In genomic region chr11:78228467-78228866, GRCh38 we compare ENCODE assay signal across 9 cellular contexts. TPM values are rescaled to one million over a fixed set of nuclear protein-coding genes. Genes with fewer than 3 reads are reported as not detected.
DNase-seq lines count a peak whose midpoint lies in the region; ATAC-seq and TF ChIP-seq lines count a peak whose summit lies in the region.
"Had no signal": no experiment of that assay in that cellular context is flagged by ENCODE, and none has a peak within 500 bp of the region (broad histone marks: within the 10 kb centered on the region; RNA-seq: fewer than 3 reads in every experiment).

No MANE protein-coding gene starts in this region.

- H3K27ac Mint-ChIP-seq in Calu3 (ENCODE audit: unreplicated experiment) = no peak overlapping the region
- H3K27ac Mint-ChIP-seq: T-cell had no signal

- TF ChIP-seq POLR2A in vagina (IDR thresholded peaks at IDR 0.05) = no peak

- H3K27ac ChIP-seq in KMS-11 (no peak overlapping the region), left lung (no peak overlapping the region), vagina (no peak overlapping the region)

- DNase-seq in Calu3 = peak; percentile 45
- peak; percentile 68 for DNase-seq in GM20000 (ENCODE audit: low spot score)
- peak; percentile 27 for DNase-seq in NT2/D1 (ENCODE audit: low read depth, low spot score)
- peak; percentile 69 to 76 for DNase-seq in cardiac fibroblast (ENCODE audit: low read depth in 2 of 2)
- DNase-seq in left lung = no peak
- DNase-seq in vagina (ENCODE audit: extremely low spot score in 2 of 2) = peak in 1 of 2 donors; percentile 81
- no peak for DNase-seq in stimulated activated CD4-positive, alpha-beta T cell treated with anti-CD3 and anti-CD28 coated beads, Interleukin-1b, Interleukin-23, amount 100 ng/mL, for 48 hours

- H3K9ac ChIP-seq in KMS-11 (no peak overlapping the region), NT2/D1 (ENCODE audit: insufficient read length, low read depth) (no peak overlapping the region)

- no peaks in the 10 kb centered on the region for H3K36me3 ChIP-seq in KMS-11 (ENCODE audit: insufficient read depth)
- peaks cover 18% of the 10 kb centered on the region for H3K36me3 ChIP-seq in NT2/D1 (ENCODE audit: insufficient read depth, insufficient read length, low read length)
- peaks cover 0 to 36% of the 10 kb centered on the region in 2 donors for H3K36me3 ChIP-seq in left lung
- H3K36me3 ChIP-seq in vagina = peaks cover 0 to 17% of the 10 kb centered on the region in 2 donors

- H3K4me2 ChIP-seq in KMS-11 = no peak overlapping the region

- ATAC-seq in left lung = peak; percentile 88

- CTCF ChIA-PET in Calu3 (lab: Charles Lee) = interaction anchor here (0.5 to 1.6 kb wide), 12 partner anchors 10 to 346 kb away, joined by 3 to 36 read pairs (median 3); partner anchors contain the start of genes GAB2, KCTD21 and NARS2

- no peaks in the 10 kb centered on the region for H3K79me2 ChIP-seq in KMS-11 (ENCODE audit: insufficient read depth, low read depth)

- H3K4me3 ChIP-seq in KMS-11 (IDR thresholded peaks at IDR 0.05; ENCODE audit: insufficient read depth, low read depth, low read length) = no peak overlapping the region
- H3K4me3 ChIP-seq in NT2/D1 (ENCODE audit: insufficient read length, low read depth) = no peak overlapping the region
- no peak overlapping the region for H3K4me3 ChIP-seq in cardiac fibroblast (replicated peaks in 1 of 2; ENCODE audit: low read depth in 2 of 2, low read length in 2 of 2)
- no peak overlapping the region for H3K4me3 ChIP-seq in left lung
- no peak overlapping the region for H3K4me3 ChIP-seq in vagina

- intact Hi-C loops in Calu3 (cut with micrococcal nuclease; ENCODE audit: unreplicated experiment) (loop anchor here (1.0 to 2.0 kb wide), 2 partner anchors 190 to 336 kb away; no protein-coding TSS in a partner anchor), left lung (cut with DNase I) (loop anchor here in 1 of 2 donors (10.0 kb wide), 2 partner anchors 186 to 336 kb away; partner anchors contain the start of gene GAB2), vagina (cut with DNase I) (loop anchor here (10.0 kb wide), 1 partner anchor 186 kb away; the partner anchor contains the start of gene GAB2)

- H3K27me3 ChIP-seq in KMS-11 (ENCODE audit: insufficient read depth, low read depth) (no peaks in the 10 kb centered on the region), NT2/D1 (ENCODE audit: insufficient read depth, insufficient read length) (no peaks in the 10 kb centered on the region), left lung (no peaks in the 10 kb centered on the region), vagina (no peaks in the 10 kb centered on the region)

- H3K4me1 ChIP-seq in KMS-11 (ENCODE audit: low read depth, poor library complexity, severe bottlenecking) (peaks cover 24% of the 10 kb centered on the region), NT2/D1 (ENCODE audit: insufficient read depth, insufficient read length) (no peaks in the 10 kb centered on the region), left lung (peaks cover 0 to 26% of the 10 kb centered on the region in 2 donors), vagina (peaks cover 35% of the 10 kb centered on the region)

- no peak overlapping the region for H2AFZ ChIP-seq in KMS-11 (ENCODE audit: low read depth)

- no peaks in the 10 kb centered on the region for H3K9me3 Mint-ChIP-seq in Calu3 (ENCODE audit: low read depth, unreplicated experiment)
- H3K9me3 Mint-ChIP-seq: T-cell had no signal

- H3K27me3 Mint-ChIP-seq in Calu3 (ENCODE audit: unreplicated experiment) = no peaks in the 10 kb centered on the region
- H3K27me3 Mint-ChIP-seq: T-cell had no signal

- no peaks in the 10 kb centered on the region for H3K4me1 Mint-ChIP-seq in Calu3 (ENCODE audit: low read depth, unreplicated experiment)

- H3K9me3 ChIP-seq in NT2/D1 (ENCODE audit: insufficient read depth, low read length) = no peaks in the 10 kb centered on the region
- H3K9me3 ChIP-seq in left lung = no peaks in the 10 kb centered on the region
- H3K9me3 ChIP-seq in vagina = no peaks in the 10 kb centered on the region

- H3K4me3 Mint-ChIP-seq in Calu3 (ENCODE audit: low read depth, unreplicated experiment) = no peak overlapping the region
- H3K4me3 Mint-ChIP-seq: T-cell had no signal

- H4K20me1 ChIP-seq in KMS-11 (ENCODE audit: insufficient read depth) = no peaks in the 10 kb centered on the region

- TF ChIP-seq CTCF in Calu3 (IDR thresholded peaks at IDR 0.05; ENCODE audit: unreplicated experiment) (no peak), GM20000 (IDR thresholded peaks at IDR 0.05; ENCODE audit: extremely low read depth, missing control alignments) (peak; percentile 41), KMS-11 (conservative IDR thresholded peaks at IDR 0.05; ENCODE audit: low read depth, low read length) (peak; percentile 78), cardiac fibroblast (IDR thresholded peaks at IDR 0.05; ENCODE audit: low read depth, low read length) (peak; percentile 56), left lung (IDR thresholded peaks at IDR 0.05) (peak; percentile 39 to 51), vagina (IDR thresholded peaks at IDR 0.05) (peak; percentile 15 to 47 (median 29))

- peaks cover 12% of the 10 kb centered on the region for H3K36me3 Mint-ChIP-seq in Calu3 (ENCODE audit: insufficient read depth, unreplicated experiment)

- BruUV-seq in Calu3 (replicated peaks; lab: Mats Ljungman, UMichigan) = no TSS peak

RNA-seq across cellular contexts. Expression of gene USP35, which starts 39.7 kb away (rescaled TPM):
- total RNA-seq in Calu3 (2022) (6.8 and 7.8 TPM in 2 replicates), left lung (1 to 10 TPM; 7.4 to 8.0 TPM), vagina (11.8 TPM)

RNA-seq across cellular contexts. Expression of gene KCTD21, which starts 40.0 kb away (rescaled TPM):
- total RNA-seq in Calu3 (2022) (8.5 and 8.7 TPM in 2 replicates), left lung (10 to 100 TPM; 11.8 to 12.0 TPM), vagina (8.6 TPM)

Comparison
In these comparisons a context has a peak if more than half of its experiments do, and no peak if none do; other contexts are left out.
1. DNase-seq: peak in Calu3 (single experiment), GM20000 (single experiment), NT2/D1 (single experiment) and cardiac fibroblast (2 of 2); none in left lung (0 of 2) and stimulated activated CD4-positive, alpha-beta T cell treated with anti-CD3 and anti-CD28 coated beads, Interleukin-1b, Interleukin-23, amount 100 ng/mL, for 48 hours (single experiment).